ENCODE assay signal across 8 cellular contexts in genomic region chr3:32684029-32684799, GRCh38. TPM values are rescaled to one million over a fixed set of nuclear protein-coding genes. Genes with fewer than 3 reads are reported as not detected.
DNase-seq lines count a peak whose midpoint lies in the region; ATAC-seq, FAIRE-seq and TF ChIP-seq lines count a peak whose summit lies in the region.

No MANE protein-coding gene starts in this region.

- peak overlapping the region; percentile 59 to 65 for H3K27ac ChIP-seq in kidney (ENCODE audit: low read depth in 2 of 2, low read length in 2 of 2)
- peak overlapping the region; percentile 42 for H3K27ac ChIP-seq in temporal lobe (ENCODE audit: low read depth, low read length)

- peaks cover 15% of the 10 kb centered on the region for H3K36me3 Mint-ChIP-seq in activated CD4-positive, alpha-beta T cell treated with anti-CD3 and anti-CD28 coated beads for 36 hours (ENCODE audit: low read depth)
- H3K36me3 Mint-ChIP-seq in activated naive CD4-positive, alpha-beta T cell treated with anti-CD3 and anti-CD28 coated beads, Interleukin-2, amount 50 U/mL, for 72 hours = peaks cover 15 to 16% of the 10 kb centered on the region in 2 donors

- TF ChIP-seq CTCF in kidney (IDR thresholded peaks at IDR 0.05; ENCODE audit: borderline replicate concordance, extremely low read depth, insufficient read depth) = no peak

- no peaks in the 10 kb centered on the region for H3K36me3 ChIP-seq in kidney (ENCODE audit: control insufficient read depth in 1 of 2, insufficient read depth in 2 of 2, low read length in 2 of 2)

- H3K9ac ChIP-seq in kidney (ENCODE audit: low read length in 2 of 2) = peak overlapping the region; percentile 13 to 58

- H3K27me3 Mint-ChIP-seq in activated CD4-positive, alpha-beta T cell treated with anti-CD3 and anti-CD28 coated beads for 36 hours = no peaks in the 10 kb centered on the region

- ATAC-seq in activated CD4-positive, alpha-beta T cell treated with anti-CD3 and anti-CD28 coated beads for 36 hours = no peak
- peak in 1 of 2 donors; percentile 8 for ATAC-seq in activated naive CD4-positive, alpha-beta T cell treated with anti-CD3 and anti-CD28 coated beads, Interleukin-2, amount 50 U/mL, for 72 hours
- ATAC-seq in HG03196 (IDR thresholded peaks at IDR 0.05; ENCODE audit: unreplicated experiment) = no peak

- no peak for DNase-seq in activated CD4-positive, alpha-beta T cell treated with anti-CD3 and anti-CD28 coated beads for 36 hours
- no peak for DNase-seq in activated CD4-positive, alpha-beta T cell treated with anti-CD3 and anti-CD28 coated beads for 4 hours
- no peak for DNase-seq in activated naive CD4-positive, alpha-beta T cell treated with anti-CD3 and anti-CD28 coated beads, Interleukin-2, amount 50 U/mL, for 72 hours (ENCODE audit: low spot score in 2 of 2)
- DNase-seq in kidney (no peak), posterior cingulate gyrus (no peak), NCI-H128 (lab: John Stamatoyannopoulos, UW; ENCODE audit: unreplicated experiment) (no peak)

- no peak for FAIRE-seq in kidney (lab: Jason Lieb, UNC)

- peak overlapping the region; percentile 63 for H3K27ac Mint-ChIP-seq in activated CD4-positive, alpha-beta T cell treated with anti-CD3 and anti-CD28 coated beads for 36 hours
- peak overlapping the region; percentile 22 to 94 for H3K27ac Mint-ChIP-seq in activated naive CD4-positive, alpha-beta T cell treated with anti-CD3 and anti-CD28 coated beads, Interleukin-2, amount 50 U/mL, for 72 hours

- H3K4me1 ChIP-seq in kidney (ENCODE audit: control insufficient read depth in 1 of 2, insufficient read depth in 1 of 2, low read depth in 1 of 2, low read length in 2 of 2) = peaks cover 5 to 11% of the 10 kb centered on the region in 2 donors

- no peaks in the 10 kb centered on the region for H3K9me3 Mint-ChIP-seq in activated CD4-positive, alpha-beta T cell treated with anti-CD3 and anti-CD28 coated beads for 36 hours (ENCODE audit: low read depth)
- no peaks in the 10 kb centered on the region for H3K9me3 Mint-ChIP-seq in activated naive CD4-positive, alpha-beta T cell treated with anti-CD3 and anti-CD28 coated beads, Interleukin-2, amount 50 U/mL, for 72 hours

- H3K9me3 ChIP-seq in kidney (ENCODE audit: control insufficient read depth in 1 of 2, low read length in 2 of 2) = no peaks in the 10 kb centered on the region

- H3K4me3 Mint-ChIP-seq in activated CD4-positive, alpha-beta T cell treated with anti-CD3 and anti-CD28 coated beads for 36 hours = peak overlapping the region; percentile 88

- peak overlapping the region; percentile 78 to 96 for H3K4me3 ChIP-seq in kidney (ENCODE audit: low read length in 2 of 2)

- CTCF ChIA-PET in activated CD4-positive, alpha-beta T cell treated with anti-CD3 and anti-CD28 coated beads for 36 hours (lab: Charles Lee) = interaction anchor here (0.7 to 1.5 kb wide), 9 partner anchors 11 to 507 kb away, joined by 3 to 5 read pairs (median 3); no protein-coding TSS in a partner anchor

- peaks cover 27% of the 10 kb centered on the region for H3K4me1 Mint-ChIP-seq in activated CD4-positive, alpha-beta T cell treated with anti-CD3 and anti-CD28 coated beads for 36 hours

- POLR2A ChIA-PET in activated CD4-positive, alpha-beta T cell treated with anti-CD3 and anti-CD28 coated beads for 36 hours (lab: Charles Lee) = interaction anchor here (0.9 kb wide), 1 partner anchor 11 kb away, joined by 3 read pairs; no protein-coding TSS in a partner anchor

- intact Hi-C loops in activated CD4-positive, alpha-beta T cell treated with anti-CD3 and anti-CD28 coated beads for 36 hours (cut with DNase I, micrococcal nuclease) = loop anchor here in 1 of 2 experiments (2.0 kb wide), 2 partner anchors 97 to 569 kb away; no protein-coding TSS in a partner anchor
- intact Hi-C loops in kidney (cut with DNase I) = no loop called here
- intact Hi-C loops in posterior cingulate gyrus (cut with DNase I) = no loop called here

RNA-seq across cellular contexts. Expression of gene CNOT10, which starts 0.8 kb away (rescaled TPM):
- total RNA-seq in activated CD4-positive, alpha-beta T cell treated with anti-CD3 and anti-CD28 coated beads for 36 hours = 10 to 100 TPM; 57.7 to 76.9 TPM
- 10 to 100 TPM; 56.8 to 60.2 TPM for total RNA-seq in activated naive CD4-positive, alpha-beta T cell treated with anti-CD3 and anti-CD28 coated beads, Interleukin-2, amount 50 U/mL, for 72 hours
- total RNA-seq in kidney (34.0 TPM), temporal lobe (37.9 TPM)
- polyA plus RNA-seq in kidney (ENCODE audit: insufficient read depth, low read depth, low replicate concordance) = 19.0 TPM
